In the genomic region with DNA sequence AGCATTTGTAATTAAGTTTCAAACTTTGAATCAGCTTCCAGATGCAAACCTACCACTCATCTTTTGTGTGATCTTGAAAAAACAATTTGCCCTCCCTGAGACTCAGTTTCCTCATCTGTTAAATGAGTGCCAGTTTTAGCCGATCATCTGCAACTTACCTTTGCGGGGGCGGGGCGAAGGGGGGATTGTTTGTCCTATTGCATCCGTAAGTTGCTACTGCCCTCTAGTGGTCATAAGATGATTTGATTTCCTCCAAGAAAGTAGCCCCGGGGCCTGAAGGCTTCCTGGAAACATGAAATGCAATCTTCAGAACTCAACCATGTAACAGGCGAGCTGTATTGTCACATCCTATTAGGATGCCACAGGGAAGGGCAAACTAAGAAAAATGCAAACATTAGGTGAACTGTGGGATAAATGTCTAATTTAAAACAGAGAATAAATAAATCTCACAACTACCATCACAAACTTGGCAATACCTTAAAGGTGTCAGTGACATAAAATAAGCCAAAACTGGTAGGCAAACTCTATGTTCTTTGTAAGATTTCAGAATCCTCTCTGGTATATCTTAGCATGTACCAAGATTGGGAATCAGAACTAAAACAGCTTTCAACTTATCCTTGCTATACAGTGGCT, we compare ENCODE assay signal across 8 cellular contexts.
DNase-seq lines count a peak whose midpoint lies in the region; ATAC-seq and TF ChIP-seq lines count a peak whose summit lies in the region.

No MANE protein-coding gene starts in this region.

- 0 out of 2 replicates have a peak, but pooled peaks cover 9% of the 10 kb centered on the region for H3K27me3 ChIP-seq in PC-9 (ENCODE audit: insufficient read depth, low read depth)
- H3K27me3 ChIP-seq in gastroesophageal sphincter: no peaks in the 10 kb centered on the region
- H3K27me3 ChIP-seq in prostate gland (replicated peaks; ENCODE audit: insufficient read depth): no peaks in the 10 kb centered on the region

- intact Hi-C loops in PC-9 (cut with micrococcal nuclease; ENCODE audit: unreplicated experiment): loop anchor here (1.0 to 5.0 kb wide), 4 partner anchors 841 to 1869 kb away; a partner anchor contains a TSS
- intact Hi-C loops in prostate gland (cut with DNase I): no loop called here

- H2AFZ ChIP-seq in PC-9: no peak overlapping the region

- no peaks in the 10 kb centered on the region for H3K9me2 ChIP-seq in PC-9 (ENCODE audit: insufficient read depth)

- DNase-seq in ACHN: peak; percentile 61
- peak; percentile 64 to 67 for DNase-seq in Kasumi-1 (lab: John Stamatoyannopoulos, UW)
- peak; percentile 48 to 58 for DNase-seq in PC-9
- DNase-seq in activated T-cell treated with anti-CD3 and anti-CD28 coated beads, Interleukin-2, amount 50 U/mL, for 48 hours: peak; percentile 57 to 59
- DNase-seq in prostate gland (ENCODE audit: low spot score): peak; percentile 22

- no peaks in the 10 kb centered on the region for H3F3A ChIP-seq in PC-9 (ENCODE audit: insufficient read depth, low read depth)

- TF ChIP-seq CTCF in PC-9 (conservative IDR thresholded peaks at IDR 0.05) (peak; percentile 88), gastroesophageal sphincter (IDR thresholded peaks at IDR 0.05) (peak; percentile 40 to 69 (median 44)), prostate gland (IDR thresholded peaks at IDR 0.05) (peak; percentile 15 to 51 (median 48))

- H3K79me2 ChIP-seq in PC-9 (ENCODE audit: low read depth): no peaks in the 10 kb centered on the region

- H3K4me1 ChIP-seq in PC-9 (replicated peaks; ENCODE audit: insufficient read depth): no peaks in the 10 kb centered on the region
- H3K4me1 ChIP-seq in gastroesophageal sphincter: no peaks in the 10 kb centered on the region
- no peaks in the 10 kb centered on the region for H3K4me1 ChIP-seq in prostate gland (replicated peaks)

- CTCF ChIA-PET in PC-9 (lab: Charles Lee): interaction anchor here (0.7 kb wide), 1 partner anchor 410 kb away, joined by 6 read pairs; no protein-coding TSS in a partner anchor

- ATAC-seq in GM18517 (IDR thresholded peaks at IDR 0.05; ENCODE audit: unreplicated experiment) (peak; percentile 64), gastroesophageal sphincter (no peak), GM19324 (IDR thresholded peaks at IDR 0.05; ENCODE audit: low FRiP score, unreplicated experiment) (no peak)

- POLR2A ChIA-PET in PC-9 (lab: Charles Lee; ENCODE audit: unreplicated experiment): no interaction called here

- TF ChIP-seq POLR2A in gastroesophageal sphincter (IDR thresholded peaks at IDR 0.05) (no peak), prostate gland (IDR thresholded peaks at IDR 0.05) (no peak)

- H3K9me3 ChIP-seq in PC-9 (ENCODE audit: insufficient read depth, low read depth) (no peaks in the 10 kb centered on the region), gastroesophageal sphincter (no peaks in the 10 kb centered on the region), prostate gland (no peaks in the 10 kb centered on the region)

- H3K4me3 ChIP-seq in PC-9 (no peak overlapping the region), gastroesophageal sphincter (no peak overlapping the region), prostate gland (no peak overlapping the region)

- no peaks in the 10 kb centered on the region for H4K20me1 ChIP-seq in PC-9 (ENCODE audit: insufficient read depth)

- 0 to 7% methylated on average over 2 to 7 of the region's 7 CpGs for WGBS in gastroesophageal sphincter (ENCODE audit: low coverage in 1 of 2), 2 donors
- WGBS in prostate gland: 2% methylated on average over 7 of the region's 7 CpGs

- in situ Hi-C loops in ACHN (cut with HindIII; ENCODE audit: low pct_ligation_motif_present, low pct_unique_long_range_greater_than_20kb, low sequenced_read_pairs): no loop called here

- H3K4me2 ChIP-seq in PC-9: no peak overlapping the region

- no peak for TF ChIP-seq EP300 in gastroesophageal sphincter (IDR thresholded peaks at IDR 0.05)

- BruUV-seq in PC-9 (replicated peaks; lab: Mats Ljungman, UMichigan): no TSS peak

- H3K27ac ChIP-seq in PC-9 (no peak overlapping the region), gastroesophageal sphincter (no peak overlapping the region), prostate gland (no peak overlapping the region)

- H3K36me3 ChIP-seq in PC-9 (ENCODE audit: low read depth): no peaks in the 10 kb centered on the region
- H3K36me3 ChIP-seq in gastroesophageal sphincter: no peaks in the 10 kb centered on the region
- H3K36me3 ChIP-seq in prostate gland: no peaks in the 10 kb centered on the region
